ENCODE assay signal across 19 cellular contexts in the genomic region with DNA sequence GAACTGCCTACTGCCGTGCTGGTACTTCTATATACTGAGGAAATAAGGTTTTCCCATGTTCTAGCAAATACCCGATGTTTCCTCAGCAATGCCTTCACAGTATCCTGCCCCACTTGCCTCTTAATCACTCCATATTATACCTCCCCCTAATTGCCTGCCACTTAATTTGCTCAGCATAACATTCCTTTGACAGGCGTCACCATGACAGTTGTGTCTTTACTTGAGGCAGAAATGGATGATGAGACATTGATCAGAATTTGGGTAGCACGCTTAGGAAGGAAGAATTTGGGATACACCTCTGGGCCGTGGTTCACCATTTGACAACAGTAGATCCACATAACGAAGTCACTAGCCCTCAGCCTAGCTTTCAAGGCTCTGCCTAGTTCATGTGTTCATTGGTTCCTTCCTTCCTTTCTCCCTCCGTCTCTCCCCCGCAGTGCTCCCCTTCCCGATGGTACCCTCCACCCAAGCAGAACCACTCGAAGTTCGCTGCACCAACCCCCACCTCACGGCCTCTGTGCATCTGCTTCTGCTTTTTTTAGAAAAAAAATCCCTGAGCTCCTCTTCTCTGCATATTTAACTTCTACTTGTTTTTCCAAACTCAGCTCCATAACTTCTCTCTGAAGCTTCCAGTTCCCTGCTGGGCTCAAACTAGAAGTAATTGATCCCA.
"Had no signal": no experiment of that assay in that cellular context is flagged by ENCODE, and none has a peak within 500 bp of the region (broad histone marks: within the 10 kb centered on the region; RNA-seq: fewer than 3 reads in every experiment).

No MANE protein-coding gene starts in this region.

- H3K9me3 ChIP-seq: body of pancreas, left lung, pancreas, sigmoid colon, testis, vagina had no signal

- H3K27ac Mint-ChIP-seq: activated CD8-positive, alpha-beta T cell treated with anti-CD3 and anti-CD28 coated beads, Interleukin-2, amount 10 ng/mL, durations not matched to agents 7 days and 5 days; activated T-helper 1 cell treated with anti-CD3 and anti-CD28 coated beads, Interleukin-12 subunit alpha, Interleukin-12 subunit beta, Interleukin-2, Interleukin-4 antibody, amounts not matched to agents 30 ng/mL and 10 ng/mL and 1 ng/mL, durations not matched to agents 14 hours and 24 hours and 36 hours; memory B cell; natural killer cell treated with Interleukin-12 subunit alpha and Interleukin-12 subunit beta and Interleukin-15 and Interleukin-18, amount 100 ng/mL, for 72 hours; type B pancreatic cell had no signal

- H3K27ac ChIP-seq: body of pancreas, cardiac muscle cell, left lung, pancreas, sigmoid colon, testis, vagina had no signal

- H3K4me1 Mint-ChIP-seq: memory B cell had no signal

- ATAC-seq: activated CD8-positive, alpha-beta T cell treated with anti-CD3 and anti-CD28 coated beads, Interleukin-2, amount 10 ng/mL, durations not matched to agents 7 days and 5 days; body of pancreas; left lung; natural killer cell treated with Interleukin-12 subunit alpha and Interleukin-12 subunit beta and Interleukin-15 and Interleukin-18, amount 100 ng/mL, for 72 hours; pancreas had no signal

- H3K27me3 ChIP-seq: body of pancreas, cardiac muscle cell, left lung, pancreas, sigmoid colon, testis, vagina had no signal

- H3K27me3 Mint-ChIP-seq: memory B cell, type B pancreatic cell had no signal

- H3K9me3 Mint-ChIP-seq: activated T-helper 1 cell treated with anti-CD3 and anti-CD28 coated beads, Interleukin-12 subunit alpha, Interleukin-12 subunit beta, Interleukin-2, Interleukin-4 antibody, amounts not matched to agents 30 ng/mL and 10 ng/mL and 1 ng/mL, durations not matched to agents 14 hours and 24 hours and 36 hours; memory B cell; natural killer cell treated with Interleukin-12 subunit alpha and Interleukin-12 subunit beta and Interleukin-15 and Interleukin-18, amount 100 ng/mL, for 72 hours; type B pancreatic cell had no signal

- DNase-seq: activated CD4-positive, alpha-beta T cell treated with anti-CD3 and anti-CD28 coated beads for 1 hour; activated CD4-positive, alpha-beta T cell treated with anti-CD3 and anti-CD28 coated beads, Interleukin-2, amount 50 U/mL, for 1 hour; activated CD8-positive, alpha-beta T cell treated with anti-CD3 and anti-CD28 coated beads, Interleukin-2, amount 10 ng/mL, durations not matched to agents 7 days and 5 days; activated gamma-delta T cell; activated naive CD4-positive, alpha-beta T cell treated with anti-CD3 and anti-CD28 coated beads, Interleukin-2, amount 50 U/mL, for 16 hours; body of pancreas; effector CD4-positive, alpha-beta T cell; pancreas; sigmoid colon; stimulated activated CD4-positive, alpha-beta T cell treated with anti-CD3 and anti-CD28 coated beads, Interleukin-4, amount 100 ng/mL, for 1 hour; stimulated activated naive CD4-positive, alpha-beta T cell; testis had no signal

- H3K4me3 ChIP-seq: body of pancreas, cardiac muscle cell, left lung, pancreas, sigmoid colon, testis, vagina had no signal

- H3K36me3 Mint-ChIP-seq: memory B cell; natural killer cell treated with Interleukin-12 subunit alpha and Interleukin-12 subunit beta and Interleukin-15 and Interleukin-18, amount 100 ng/mL, for 72 hours had no signal

- H3K4me1 ChIP-seq: left lung, sigmoid colon, vagina had no signal

- H3K4me3 Mint-ChIP-seq: activated CD8-positive, alpha-beta T cell treated with anti-CD3 and anti-CD28 coated beads, Interleukin-2, amount 10 ng/mL, durations not matched to agents 7 days and 5 days; activated T-helper 1 cell treated with anti-CD3 and anti-CD28 coated beads, Interleukin-12 subunit alpha, Interleukin-12 subunit beta, Interleukin-2, Interleukin-4 antibody, amounts not matched to agents 30 ng/mL and 10 ng/mL and 1 ng/mL, durations not matched to agents 14 hours and 24 hours and 36 hours; memory B cell; natural killer cell treated with Interleukin-12 subunit alpha and Interleukin-12 subunit beta and Interleukin-15 and Interleukin-18, amount 100 ng/mL, for 72 hours; type B pancreatic cell had no signal

- H3K36me3 ChIP-seq: cardiac muscle cell, left lung had no signal
